8 cellular contexts compared by ENCODE assay signal in the genomic region with DNA sequence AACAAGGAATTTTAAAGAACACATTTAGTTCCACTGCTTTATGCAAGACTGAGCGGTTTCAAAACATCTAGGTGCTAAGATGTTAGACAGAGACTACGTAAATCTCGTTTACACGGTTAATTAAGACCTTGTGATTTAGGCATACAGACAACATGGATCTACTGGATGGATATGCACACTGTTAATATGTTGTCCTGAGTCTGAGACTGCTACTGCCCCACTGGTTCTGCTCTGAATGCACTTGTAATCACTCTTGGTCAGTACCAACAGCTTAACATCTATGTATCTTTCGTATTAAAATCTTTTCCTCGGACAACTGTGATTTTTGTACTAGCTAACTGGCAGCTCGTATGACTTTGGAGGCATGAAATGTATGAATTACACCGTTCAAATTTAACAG. TPM values are rescaled to one million over a fixed set of nuclear protein-coding genes. Genes with fewer than 3 reads are reported as not detected.
A peak's percentile ranks its signal among the peaks of the same experiment; 100 is the strongest.
DNase-seq lines count a peak whose midpoint lies in the region; ATAC-seq and TF ChIP-seq lines count a peak whose summit lies in the region.

No MANE protein-coding gene starts in this region.

- TF ChIP-seq CTCF in thyroid gland (IDR thresholded peaks at IDR 0.05), result no peak

- H3K4me3 ChIP-seq in thyroid gland (replicated peaks in 1 of 3), result peak overlapping the region in 1 of 3 donors; percentile 95

- no peaks in the 10 kb centered on the region for H3K9me3 Mint-ChIP-seq in activated T-cell treated with anti-CD3 and anti-CD28 coated beads, Interleukin-2, amount 50 U/mL, for 4 hours
- H3K9me3 Mint-ChIP-seq in memory B cell, result no peaks in the 10 kb centered on the region

- peaks cover 50% of the 10 kb centered on the region for H3K4me1 Mint-ChIP-seq in activated T-cell treated with anti-CD3 and anti-CD28 coated beads, Interleukin-2, amount 50 U/mL, for 4 hours (ENCODE audit: low read depth)
- H3K4me1 Mint-ChIP-seq in memory B cell, result peaks cover 29% of the 10 kb centered on the region

- intact Hi-C loops in thyroid gland (cut with DNase I), result loop anchor here (5.0 kb wide), 1 partner anchor 199 kb away; no protein-coding TSS in a partner anchor
- intact Hi-C loops in sciatic nerve (cut with DNase I), result no loop called here

- ATAC-seq in activated T-cell treated with anti-CD3 and anti-CD28 coated beads, Interleukin-2, amount 50 U/mL, for 4 hours, result no peak
- ATAC-seq in memory B cell (ENCODE audit: low read depth), result no peak
- ATAC-seq in sciatic nerve, result no peak

- no peak for DNase-seq in activated T-cell treated with anti-CD3 and anti-CD28 coated beads, Interleukin-2, amount 50 U/mL, for 4 hours
- no peak for DNase-seq in activated T-cell treated with anti-CD3 and anti-CD28 coated beads, Interleukin-2, amount 50 U/mL, for 48 hours
- DNase-seq in amniotic epithelial cell (ENCODE audit: low read depth) (peak; percentile 26), memory B cell (ENCODE audit: low spot score in 2 of 2) (no peak), thyroid gland (no peak), SW 1271 (lab: John Stamatoyannopoulos, UW) (no peak), mesenteric fat pad (ENCODE audit: low spot score) (no peak), sciatic nerve (ENCODE audit: low spot score) (no peak)

- H3K36me3 ChIP-seq in thyroid gland, result no peaks in the 10 kb centered on the region

- peaks cover 4% of the 10 kb centered on the region for H3K36me3 Mint-ChIP-seq in activated T-cell treated with anti-CD3 and anti-CD28 coated beads, Interleukin-2, amount 50 U/mL, for 4 hours (ENCODE audit: insufficient read depth)
- H3K36me3 Mint-ChIP-seq in memory B cell, result no peaks in the 10 kb centered on the region

- peak overlapping the region; percentile 22 for H3K27ac Mint-ChIP-seq in memory B cell

- H3K27ac ChIP-seq in thyroid gland, result peak overlapping the region in 2 of 3 donors; percentile 14 to 79

- peaks cover 11 to 18% of the 10 kb centered on the region in 2 donors for H3K4me1 ChIP-seq in thyroid gland

- H3K4me3 Mint-ChIP-seq in activated T-cell treated with anti-CD3 and anti-CD28 coated beads, Interleukin-2, amount 50 U/mL, for 4 hours, result peak overlapping the region; percentile 91
- peak overlapping the region; percentile 37 for H3K4me3 Mint-ChIP-seq in memory B cell

- no peaks in the 10 kb centered on the region for H3K27me3 Mint-ChIP-seq in activated T-cell treated with anti-CD3 and anti-CD28 coated beads, Interleukin-2, amount 50 U/mL, for 4 hours (ENCODE audit: low read depth)
- no peaks in the 10 kb centered on the region for H3K27me3 Mint-ChIP-seq in memory B cell

- no peaks in the 10 kb centered on the region for H3K9me3 ChIP-seq in thyroid gland

- no peaks in the 10 kb centered on the region for H3K27me3 ChIP-seq in thyroid gland

- no peak for TF ChIP-seq POLR2A in thyroid gland (IDR thresholded peaks at IDR 0.05)

- 65 to 72% methylated on average over 8 of the region's 8 CpGs for WGBS in thyroid gland, 2 donors

RNA-seq across cellular contexts. Expression of a gene that starts 3.1 kb away (rescaled TPM):
- total RNA-seq in activated T-cell treated with anti-CD3 and anti-CD28 coated beads, Interleukin-2, amount 50 U/mL, for 4 hours, result 10 to 100 TPM; 28.5 to 33.6 (median 31.2) TPM
- total RNA-seq in thyroid gland (100 to 1,000 TPM in 3 of 4 donors, 10 to 100 TPM in 1; 71.7 to 170 (median 128) TPM), mesenteric fat pad (147 TPM), sciatic nerve (65.1 TPM)
